In genomic region chr7:6172331-6173295, GRCh38 we compare ENCODE assay signal across 13 cellular contexts.
A peak's percentile ranks its signal among the peaks of the same experiment; 100 is the strongest.
DNase-seq lines count a peak whose midpoint lies in the region; ATAC-seq and TF ChIP-seq lines count a peak whose summit lies in the region.
"Had no signal": no experiment of that assay in that cellular context is flagged by ENCODE, and none has a peak within 500 bp of the region (broad histone marks: within the 10 kb centered on the region; RNA-seq: fewer than 3 reads in every experiment).

No MANE protein-coding gene starts in this region.

- no peak for ATAC-seq in HG03280 (IDR thresholded peaks at IDR 0.05; ENCODE audit: unreplicated experiment)

- H3K4me1 ChIP-seq in neural progenitor cell: peaks cover 12% of the 10 kb centered on the region

- no peaks in the 10 kb centered on the region for H3K27me3 ChIP-seq in neural progenitor cell

- H3K4me3 Mint-ChIP-seq in IgD-negative memory B cell: no peak overlapping the region
- H3K4me3 Mint-ChIP-seq in neural progenitor cell: no peak overlapping the region
- H3K4me3 Mint-ChIP-seq: CD8-positive, alpha-beta memory T cell had no signal

- H3K9me3 Mint-ChIP-seq in IgD-negative memory B cell: no peaks in the 10 kb centered on the region
- no peaks in the 10 kb centered on the region for H3K9me3 Mint-ChIP-seq in neural progenitor cell
- H3K9me3 Mint-ChIP-seq: CD8-positive, alpha-beta memory T cell had no signal

- peak; percentile 45 for DNase-seq in EL
- DNase-seq in neural progenitor cell (ENCODE audit: low spot score): no peak
- no peak for DNase-seq in NCI-H1105 treated with DMSO at 0.1 percent for 48 hours (lab: John Stamatoyannopoulos, UW)
- no peak for DNase-seq in AML-193 (lab: John Stamatoyannopoulos, UW)
- no peak for DNase-seq in OCI-M2 (lab: John Stamatoyannopoulos, UW; ENCODE audit: unreplicated experiment)
- DNase-seq: activated CD8-positive, alpha-beta memory T cell treated with anti-CD3 and anti-CD28 coated beads for 24 hours; activated gamma-delta T cell treated with Interleukin-2 at 50 U/mL for 16 hours; CD8-positive, alpha-beta memory T cell; GF-D8; NCI-H2107 had no signal

- peaks cover 2% of the 10 kb centered on the region for H3K36me3 Mint-ChIP-seq in IgD-negative memory B cell
- H3K36me3 Mint-ChIP-seq in neural progenitor cell: peaks cover 15% of the 10 kb centered on the region

- no peaks in the 10 kb centered on the region for H3K36me3 ChIP-seq in neural progenitor cell

- H4K20me1 ChIP-seq in neural progenitor cell (ENCODE audit: low read depth): no peaks in the 10 kb centered on the region

- H3K27ac ChIP-seq in cingulate gyrus (ENCODE audit: low read depth, low read length) (peak overlapping the region; percentile 16), neural progenitor cell (no peak overlapping the region)

- H3K9me3 ChIP-seq in neural progenitor cell (ENCODE audit: low read depth): no peaks in the 10 kb centered on the region

- H3K9ac ChIP-seq in neural progenitor cell: no peak overlapping the region

- TF ChIP-seq CTCF in neural progenitor cell (IDR thresholded peaks at IDR 0.05): no peak

- H3K79me2 ChIP-seq in neural progenitor cell (ENCODE audit: low read depth): no peaks in the 10 kb centered on the region

- H3F3A ChIP-seq in neural progenitor cell (ENCODE audit: low read depth): peaks cover 3% of the 10 kb centered on the region

- H3K27ac Mint-ChIP-seq in IgD-negative memory B cell (peak overlapping the region in 2 of 3 donors; percentile 39 to 47), neural progenitor cell (peak overlapping the region; percentile 78)

- peak overlapping the region; percentile 42 for H3K4me2 ChIP-seq in neural progenitor cell

- no peak overlapping the region for H3K4me3 ChIP-seq in neural progenitor cell

- no peak overlapping the region for H2AFZ ChIP-seq in neural progenitor cell (replicated peaks)

- H3K4me1 Mint-ChIP-seq in IgD-negative memory B cell (no peaks in the 10 kb centered on the region), neural progenitor cell (peaks cover 29% of the 10 kb centered on the region)
- H3K4me1 Mint-ChIP-seq: CD8-positive, alpha-beta memory T cell had no signal

- H3K27me3 Mint-ChIP-seq in IgD-negative memory B cell: no peaks in the 10 kb centered on the region
- peaks cover under 1% of the 10 kb centered on the region for H3K27me3 Mint-ChIP-seq in neural progenitor cell (ENCODE audit: insufficient read depth, low read depth)
